Comparison of ENCODE assay signal across 23 cellular contexts in genomic region chr1:39287541-39287940, GRCh38.
A peak's percentile ranks its signal among the peaks of the same experiment; 100 is the strongest.
DNase-seq lines count a peak whose midpoint lies in the region; ATAC-seq, FAIRE-seq and TF ChIP-seq lines count a peak whose summit lies in the region.
"Had no signal": no experiment of that assay in that cellular context is flagged by ENCODE, and none has a peak within 500 bp of the region (broad histone marks: within the 10 kb centered on the region; RNA-seq: fewer than 3 reads in every experiment).

No MANE protein-coding gene starts in this region.

- no peaks in the 10 kb centered on the region for H4K20me1 ChIP-seq in HepG2 (ENCODE audit: insufficient read depth, low read length)
- no peaks in the 10 kb centered on the region for H4K20me1 ChIP-seq in K562 (replicated peaks; ENCODE audit: control insufficient read depth, insufficient read depth, low read length)

- TF ChIP-seq POLR2A in HepG2 (IDR thresholded peaks at IDR 0.05; ENCODE audit: insufficient read depth in 1 of 2, low read depth in 2 of 2, low read length in 2 of 2) (no peak), right lobe of liver (IDR thresholded peaks at IDR 0.05) (no peak), K562 (conservative IDR thresholded peaks at IDR 0.05) (no peak)

- H3K36me3 ChIP-seq in HepG2 (replicated peaks in 1 of 2; ENCODE audit: control insufficient read depth in 1 of 2, insufficient read depth in 2 of 2, low read length in 2 of 2) (peaks cover 29 to 63% of the 10 kb centered on the region in 2 experiments), right lobe of liver (peaks cover 0 to 78% (median 43%) of the 10 kb centered on the region in 4 donors), Panc1 (ENCODE audit: control insufficient read depth, insufficient read depth, low read length) (peaks cover 27% of the 10 kb centered on the region), K562 (ENCODE audit: control insufficient read depth, insufficient read depth, low read length) (peaks cover 81% of the 10 kb centered on the region)

- no peak overlapping the region for H3K4me3 ChIP-seq in HepG2 (replicated peaks in 1 of 3; ENCODE audit: insufficient read depth in 1 of 3, low read depth in 2 of 3, low read length in 3 of 3)
- H3K4me3 ChIP-seq in right lobe of liver = no peak overlapping the region
- H3K4me3 ChIP-seq in Panc1 (ENCODE audit: low read depth in 2 of 2, low read length in 2 of 2) = no peak overlapping the region
- no peak overlapping the region for H3K4me3 ChIP-seq in K562
- H3K4me3 ChIP-seq: A549; BLaER1 treated with 17β-estradiol and CSF1 and Interleukin-3, amounts not matched to agents 10 nM and 100 nM; GM12878 had no signal

- POLR2A ChIA-PET in HepG2 (lab: Yijun Ruan, JAX) (no interaction called here), Panc1 (lab: Charles Lee) (no interaction called here), K562 (lab: Yijun Ruan, JAX) (no interaction called here)

- intact Hi-C loops in HepG2 (cut with micrococcal nuclease; ENCODE audit: unreplicated experiment) = no loop called here
- intact Hi-C loops in right lobe of liver (cut with DNase I) = no loop called here
- intact Hi-C loops in Panc1 (cut with micrococcal nuclease; ENCODE audit: unreplicated experiment) = no loop called here
- intact Hi-C loops in K562 (cut with micrococcal nuclease) = no loop called here

- BruUV-seq in HepG2 (replicated peaks; lab: Mats Ljungman, UMichigan) = no TSS peak
- no TSS peak for BruUV-seq in Panc1 (replicated peaks; lab: Mats Ljungman, UMichigan)
- no TSS peak for BruUV-seq in K562 (replicated peaks; lab: Mats Ljungman, UMichigan)

- H3K79me2 ChIP-seq in HepG2 (ENCODE audit: insufficient read depth, low read length) = no peaks in the 10 kb centered on the region
- no peaks in the 10 kb centered on the region for H3K79me2 ChIP-seq in K562 (ENCODE audit: control insufficient read depth, insufficient read depth, low read length)

- FAIRE-seq in HepG2 (lab: Jason Lieb, UNC) (no peak), K562 (lab: Jason Lieb, UNC) (no peak)
- FAIRE-seq: A549, D721Med, GM12878, GM12892, GM18507 had no signal

- H3K4me1 ChIP-seq in HepG2 (ENCODE audit: insufficient read depth, low read length) (peaks cover 15% of the 10 kb centered on the region), right lobe of liver (no peaks in the 10 kb centered on the region), Panc1 (ENCODE audit: control insufficient read depth, insufficient read depth, low read length) (no peaks in the 10 kb centered on the region), K562 (replicated peaks in 1 of 2; ENCODE audit: control insufficient read depth in 2 of 2, insufficient read depth in 2 of 2, low read length in 2 of 2) (no peaks in the 10 kb centered on the region)
- H3K4me1 ChIP-seq: A549 had no signal

- no peak overlapping the region for H3K9ac ChIP-seq in HepG2 (ENCODE audit: insufficient read depth, low read depth, low read length)
- H3K9ac ChIP-seq in K562 (ENCODE audit: insufficient read depth in 1 of 2, low read depth in 2 of 2, low read length in 2 of 2) = no peak overlapping the region
- H3K9ac ChIP-seq: BLaER1 treated with 17β-estradiol and CSF1 and Interleukin-3, amounts not matched to agents 10 nM and 100 nM had no signal

- H3K4me2 ChIP-seq in HepG2 (ENCODE audit: low read depth, low read length) (no peak overlapping the region), K562 (ENCODE audit: insufficient read depth, low read length) (no peak overlapping the region)
- H3K4me2 ChIP-seq: A549; BLaER1 treated with 17β-estradiol and CSF1 and Interleukin-3, amounts not matched to agents 10 nM and 100 nM had no signal

- no peak for DNase-seq in HepG2 (ENCODE audit: low spot score)
- no peak for DNase-seq in right lobe of liver
- DNase-seq in Panc1 (ENCODE audit: low read depth, low spot score) = no peak
- no peak for DNase-seq in K562 (ENCODE audit: extremely low read depth in 1 of 4, low spot score in 3 of 4)
- no peak for DNase-seq in DMS53 (lab: John Stamatoyannopoulos, UW)
- DNase-seq in SKM-1 treated with dmso at 0.1 percent for 144 hours (lab: John Stamatoyannopoulos, UW; ENCODE audit: unreplicated experiment) = no peak
- DNase-seq: AML-193; Caco-2; Calu3; CD4-positive, alpha-beta T cell; CD8-positive, alpha-beta T cell; DMS79; DND-41; EL; GDM1 had no signal

- CTCF ChIA-PET in HepG2 (lab: Yijun Ruan, JAX; ENCODE audit: low intra/inter-chr PET ratio, low total read pairs) (no interaction called here), Panc1 (lab: Charles Lee) (no interaction called here), K562 (lab: Yijun Ruan, JAX; ENCODE audit: low intra/inter-chr PET ratio) (no interaction called here)

- 100% methylated on average over 1 of the region's 1 CpG for WGBS in HepG2 (ENCODE audit: low lambda C conversion rate)
- 90% methylated on average over 1 of the region's 1 CpG for WGBS in right lobe of liver (ENCODE audit: insufficient coverage, low coverage, low lambda C conversion rate, missing lambda C conversion rate)
- WGBS in K562 (ENCODE audit: insufficient coverage, low coverage, missing lambda C conversion rate) = 100% methylated on average over 1 of the region's 1 CpG

- TF ChIP-seq RAD21 in HepG2 (CRISPR knock-in tag; IDR thresholded peaks at IDR 0.05) = no peak
- no peak for TF ChIP-seq RAD21 in K562 (CRISPR knock-in tag; conservative IDR thresholded peaks at IDR 0.05 in 1 of 2, IDR thresholded peaks at IDR 0.05 in 1 of 2)

- TF ChIP-seq EP300 in HepG2 (IDR thresholded peaks at IDR 0.05; ENCODE audit: low read depth in 2 of 2, low read length in 2 of 2) (no peak), HepG2 (CRISPR knock-in tag; IDR thresholded peaks at IDR 0.05; ENCODE audit: borderline replicate concordance) (no peak), K562 (IDR thresholded peaks at IDR 0.05; ENCODE audit: low read length) (no peak)

- TF ChIP-seq CTCF in HepG2 (CRISPR knock-in tag; IDR thresholded peaks at IDR 0.05) = no peak
- no peak for TF ChIP-seq CTCF in right lobe of liver (IDR thresholded peaks at IDR 0.05)
- peak; percentile 4; the same call in 1 of the 2 replicates for TF ChIP-seq CTCF in Panc1 (IDR thresholded peaks at IDR 0.05)
- TF ChIP-seq CTCF in K562 (IDR thresholded peaks at IDR 0.05 in 2 of 3, conservative IDR thresholded peaks at IDR 0.05 in 1 of 3; ENCODE audit: insufficient read depth in 2 of 3, low read depth in 1 of 3, low read length in 3 of 3) = no peak

- H3K9me1 ChIP-seq in K562 (ENCODE audit: control insufficient read depth, insufficient read depth, low read length) = no peaks in the 10 kb centered on the region

- in situ Hi-C loops in HepG2 (cut with HindIII; ENCODE audit: extremely low pct_ligation_motif_present, low pct_unique_long_range_greater_than_20kb) (no loop called here), Panc1 (cut with HindIII; ENCODE audit: low pct_unique_long_range_greater_than_20kb, low sequenced_read_pairs) (no loop called here), K562 (cut with MboI) (no loop called here)

- H3K9me3 ChIP-seq in HepG2 (ENCODE audit: low read length) (no peaks in the 10 kb centered on the region), right lobe of liver (no peaks in the 10 kb centered on the region), Panc1 (ENCODE audit: control insufficient read depth, insufficient read depth, low read depth, low read length) (no peaks in the 10 kb centered on the region), K562 (replicated peaks; ENCODE audit: control insufficient read depth, insufficient read depth, low read depth, low read length) (no peaks in the 10 kb centered on the region)
- H3K9me3 ChIP-seq: A549; BLaER1 treated with 17β-estradiol and CSF1 and Interleukin-3, amounts not matched to agents 10 nM and 100 nM; Caco-2 had no signal

- H2AFZ ChIP-seq in HepG2 (ENCODE audit: low read length) = no peak overlapping the region
- no peak overlapping the region for H2AFZ ChIP-seq in K562 (ENCODE audit: low read depth, low read length)

- H3K27me3 ChIP-seq in HepG2 (ENCODE audit: control insufficient read depth in 1 of 2, insufficient read depth in 2 of 2, low read length in 2 of 2) (no peaks in the 10 kb centered on the region), right lobe of liver (no peaks in the 10 kb centered on the region), Panc1 (ENCODE audit: control insufficient read depth, insufficient read depth, low read length) (no peaks in the 10 kb centered on the region), K562 (ENCODE audit: control insufficient read depth in 2 of 2, insufficient read depth in 2 of 2, low read length in 2 of 2) (no peaks in the 10 kb centered on the region)
- H3K27me3 ChIP-seq: BLaER1 treated with 17β-estradiol and CSF1 and Interleukin-3, amounts not matched to agents 10 nM and 100 nM had no signal

- H3K27ac ChIP-seq in HepG2 (ENCODE audit: extremely low read length, insufficient read depth, low read length) (no peak overlapping the region), right lobe of liver (no peak overlapping the region), Panc1 (ENCODE audit: low read length) (no peak overlapping the region), K562 (ENCODE audit: extremely low read depth, low read depth, low read length) (no peak overlapping the region)
- H3K27ac ChIP-seq: 22Rv1; A549; BLaER1 treated with 17β-estradiol and CSF1 and Interleukin-3, amounts not matched to agents 10 nM and 100 nM; C4-2B had no signal

- no peak for ATAC-seq in HepG2
- ATAC-seq in right lobe of liver = no peak
- no peak for ATAC-seq in Panc1
- ATAC-seq in K562 = no peak
- ATAC-seq: A549; CD8-positive, alpha-beta T cell; GM12878 had no signal

TF ChIP-seq in HepG2, 621 proteins besides CTCF, POLR2A, EP300 and RAD21:
- TF ChIP-seq ZNF121 (CRISPR knock-in tag; IDR thresholded peaks at IDR 0.05) (peak; percentile 52; the same call in 1 of the 2 replicates), AHR (CRISPR knock-in tag; IDR thresholded peaks at IDR 0.05) (no peak)

TF ChIP-seq in K562, 482 proteins besides CTCF, POLR2A, EP300 and RAD21:
- TF ChIP-seq ZNF121 (CRISPR knock-in tag; conservative IDR thresholded peaks at IDR 0.05) = peak; percentile 73
- no peak for TF ChIP-seq ZFP36 (IDR thresholded peaks at IDR 0.05; ENCODE audit: low read depth, low read length, partially characterized antibody)

Comparison
In these comparisons a context has a peak if more than half of its experiments do, and no peak if none do; other contexts are left out.
1. Of the 241 proteins assayed by ChIP-seq in both HepG2 and K562: peak only in HepG2: none; only in K562: none; in both: ZNF121; in neither: 240.